In genomic region chr17:8222630-8223355, GRCh38 we compare ENCODE assay signal across 1 cellular context.
A peak's percentile ranks its signal among the peaks of the same experiment; 100 is the strongest.
TF ChIP-seq lines count a peak whose summit lies in the region.

No MANE protein-coding gene starts in this region.

TF ChIP-seq in A549, 52 proteins besides CTCF, POLR2A, EP300 and RAD21:
- TF ChIP-seq FOSL2 (IDR thresholded peaks at IDR 0.05) (no peak), FOSL2 (CRISPR knock-in tag; IDR thresholded peaks at IDR 0.05) (peak; percentile 56), SMC3 (IDR thresholded peaks at IDR 0.05) (no peak), RFX5 (IDR thresholded peaks at IDR 0.05) (no peak; the same call in 1 of the 2 replicates), MYC (IDR thresholded peaks at IDR 0.05; ENCODE audit: borderline replicate concordance, low read length) (peak; percentile 16; the same call in 1 of the 2 replicates), BHLHE40 (IDR thresholded peaks at IDR 0.05; ENCODE audit: low read depth, low read length) (no peak), HDAC2 (IDR thresholded peaks at IDR 0.05) (no peak; the same call in 1 of the 2 replicates), SREBF2 (IDR thresholded peaks at IDR 0.05) (peak; percentile 99), MAX (IDR thresholded peaks at IDR 0.05) (peak; percentile 70), PHF8 (IDR thresholded peaks at IDR 0.05; ENCODE audit: borderline replicate concordance, low read depth) (peak; percentile 65; the same call in 1 of the 2 replicates), FOXS1 (CRISPR knock-in tag; IDR thresholded peaks at IDR 0.05) (peak; percentile 74), ZFP36 (IDR thresholded peaks at IDR 0.05; ENCODE audit: borderline replicate concordance, partially characterized antibody) (no peak), ATOH8 (CRISPR knock-in tag; IDR thresholded peaks at IDR 0.05; ENCODE audit: low read depth) (peak; percentile 80; the same call in 1 of the 2 replicates), REST (IDR thresholded peaks at IDR 0.05) (no peak), JUN (IDR thresholded peaks at IDR 0.05) (peak; percentile 83 to 90; a peak in 4 of 5 replicates), RARB (CRISPR knock-in tag; IDR thresholded peaks at IDR 0.05) (no peak), HOXB5 (CRISPR knock-in tag; IDR thresholded peaks at IDR 0.05) (peak; percentile 34; the same call in 1 of the 2 replicates), EHF (CRISPR knock-in tag; IDR thresholded peaks at IDR 0.05) (no peak), CEBPB (IDR thresholded peaks at IDR 0.05) (peak in 1 of 2 experiments; percentile 29; a peak in 1 of 4 replicates), HMGXB4 (CRISPR knock-in tag; IDR thresholded peaks at IDR 0.05; ENCODE audit: borderline replicate concordance) (peak; percentile 96), BCL3 (IDR thresholded peaks at IDR 0.05) (peak; percentile 84; the same call in 2 of the 3 replicates), HOXB13 (CRISPR knock-in tag; IDR thresholded peaks at IDR 0.05; ENCODE audit: low read depth) (peak; percentile 67; the same call in 1 of the 2 replicates), CHD4 (IDR thresholded peaks at IDR 0.05; ENCODE audit: borderline replicate concordance) (0 out of 2 replicates have a peak, but pooled peaks have one; percentile 61), POLR2AphosphoS2 (conservative IDR thresholded peaks at IDR 0.05; ENCODE audit: low read length) (peak; percentile 80), TFCP2L1 (CRISPR knock-in tag; IDR thresholded peaks at IDR 0.05) (no peak), HEYL (CRISPR knock-in tag; IDR thresholded peaks at IDR 0.05) (no peak)
